In genomic region chrX:9466711-9467110, GRCh38 we compare ENCODE assay signal across 9 cellular contexts. TPM values are rescaled to one million over a fixed set of nuclear protein-coding genes. Genes with fewer than 3 reads are reported as not detected.
DNase-seq lines count a peak whose midpoint lies in the region; ATAC-seq and TF ChIP-seq lines count a peak whose summit lies in the region.
"Had no signal": no experiment of that assay in that cellular context is flagged by ENCODE, and none has a peak within 500 bp of the region (broad histone marks: within the 10 kb centered on the region; RNA-seq: fewer than 3 reads in every experiment).

No MANE protein-coding gene starts in this region.

- no peak for TF ChIP-seq RAD21 in HCT116 (IDR thresholded peaks at IDR 0.05; ENCODE audit: low read depth)

- no peak overlapping the region for H2AFZ ChIP-seq in HCT116 (ENCODE audit: low read depth, low read length, poor library complexity, severe bottlenecking)

- TF ChIP-seq CTCF in A673 (conservative IDR thresholded peaks at IDR 0.05; ENCODE audit: low read depth, low read length), result no peak
- no peak for TF ChIP-seq CTCF in HCT116 (IDR thresholded peaks at IDR 0.05 in 2 of 3, conservative IDR thresholded peaks at IDR 0.05 in 1 of 3; ENCODE audit: borderline replicate concordance in 1 of 3, insufficient read depth in 1 of 3, low read depth in 2 of 3, low read length in 2 of 3)
- no peak for TF ChIP-seq CTCF in astrocyte of the spinal cord (IDR thresholded peaks at IDR 0.05; ENCODE audit: low read depth, low read length)

- peaks cover 21% of the 10 kb centered on the region for H3K4me1 ChIP-seq in A673 (ENCODE audit: insufficient read depth, low read length, poor library complexity, severe bottlenecking)
- peaks cover 2 to 33% of the 10 kb centered on the region in 2 experiments; a peak in 3 of 4 replicates for H3K4me1 ChIP-seq in HCT116 (ENCODE audit: control insufficient read depth in 1 of 2, insufficient read depth in 2 of 2, low read length in 2 of 2)
- peaks cover 44% of the 10 kb centered on the region for H3K4me1 ChIP-seq in mononuclear cell (ENCODE audit: insufficient read depth, low read length)

- intact Hi-C loops in A673 (cut with micrococcal nuclease; ENCODE audit: unreplicated experiment) (loop anchor here (10.0 kb wide), 1 partner anchor 322 kb away; no protein-coding TSS in a partner anchor), HCT116 (cut with micrococcal nuclease) (no loop called here)

- in situ Hi-C loops in astrocyte of the spinal cord (cut with HindIII; ENCODE audit: low sequenced_read_pairs), result no loop called here

- no peaks in the 10 kb centered on the region for H3K27me3 ChIP-seq in A673 (replicated peaks; ENCODE audit: insufficient read depth, low read depth, low read length, poor library complexity)
- no peaks in the 10 kb centered on the region for H3K27me3 ChIP-seq in HCT116 (ENCODE audit: insufficient read depth, low read length)
- no peaks in the 10 kb centered on the region for H3K27me3 ChIP-seq in mononuclear cell (ENCODE audit: insufficient read depth, low read length)

- H3K4me3 ChIP-seq in A673 (ENCODE audit: low read depth, low read length, poor library complexity, severe bottlenecking), result peak overlapping the region; percentile 65
- peak overlapping the region; percentile 52 to 63 for H3K4me3 ChIP-seq in HCT116 (replicated peaks in 1 of 2; ENCODE audit: low read depth in 1 of 2, low read length in 2 of 2)
- H3K4me3 ChIP-seq in astrocyte of the spinal cord (ENCODE audit: low read depth, low read length), result peak overlapping the region; percentile 63
- H3K4me3 ChIP-seq in mononuclear cell (ENCODE audit: low read length), result peak overlapping the region; percentile 60

- peak overlapping the region; percentile 70 for H3K9ac ChIP-seq in HCT116 (ENCODE audit: low read length)

- no peak for DNase-seq in A673 (ENCODE audit: low spot score)
- no peak for DNase-seq in HCT116 (ENCODE audit: low read depth, low spot score)
- no peak for DNase-seq in astrocyte of the spinal cord (ENCODE audit: low read depth, low spot score)
- DNase-seq in NCI-H510A (lab: John Stamatoyannopoulos, UW), result no peak
- no peak for DNase-seq in NCI-H2227 (lab: John Stamatoyannopoulos, UW; ENCODE audit: unreplicated experiment)
- no peak for DNase-seq in stimulated activated CD4-positive, alpha-beta T cell treated with anti-CD3 and anti-CD28 coated beads, Interleukin-2, amount 100 ng/mL, for 24 hours
- DNase-seq: activated CD8-positive, alpha-beta memory T cell treated with anti-CD3 and anti-CD28 coated beads, Interleukin-2, amount 50 U/mL, for 4 hours had no signal

- RAD21 ChIA-PET in HCT116 (lab: Charles Lee; ENCODE audit: low non-redundant PET in 1 of 2, low total read pairs in 2 of 2, uncharacterized antibody in 2 of 2, unreplicated experiment in 2 of 2), result interaction anchor here in 1 of 2 experiments (0.6 kb wide), 1 partner anchor 232 kb away, joined by 3 read pairs; no protein-coding TSS in a partner anchor

- H3K9me3 ChIP-seq in A673 (ENCODE audit: low read depth, low read length, poor library complexity, severe bottlenecking), result no peaks in the 10 kb centered on the region
- H3K9me3 ChIP-seq in HCT116 (ENCODE audit: control insufficient read depth in 1 of 2, insufficient read depth in 1 of 2, low read depth in 1 of 2, low read length in 2 of 2), result no peaks in the 10 kb centered on the region
- no peaks in the 10 kb centered on the region for H3K9me3 ChIP-seq in mononuclear cell (ENCODE audit: low read depth, low read length)

- CTCF ChIA-PET in A673 (lab: Charles Lee), result no interaction called here
- CTCF ChIA-PET in HCT116 (lab: Charles Lee), result no interaction called here

- BruUV-seq in A673 (replicated peaks; lab: Mats Ljungman, UMichigan) (TSS peak; percentile 20), HCT116 (replicated peaks; lab: Mats Ljungman, UMichigan) (TSS peak; percentile 21)

- peaks cover 37% of the 10 kb centered on the region for H3K79me2 ChIP-seq in HCT116 (ENCODE audit: insufficient read depth, low read length)

- H4K20me1 ChIP-seq in HCT116 (ENCODE audit: insufficient read depth), result no peaks in the 10 kb centered on the region

- no peak for ATAC-seq in HCT116
- ATAC-seq in GM21360 (IDR thresholded peaks at IDR 0.05; ENCODE audit: unreplicated experiment), result no peak

- H3K4me2 ChIP-seq in HCT116 (ENCODE audit: low read length), result peak overlapping the region; percentile 76

- POLR2A ChIA-PET in A673 (lab: Charles Lee; ENCODE audit: low non-redundant PET) (no interaction called here), HCT116 (lab: Charles Lee) (no interaction called here)

- TF ChIP-seq POLR2A in HCT116 (IDR thresholded peaks at IDR 0.05; ENCODE audit: borderline replicate concordance, extremely low read depth, insufficient read depth, insufficient read length), result no peak

- H3K36me3 ChIP-seq in A673 (ENCODE audit: insufficient read depth, low read length, poor library complexity, severe bottlenecking) (no peaks in the 10 kb centered on the region), HCT116 (ENCODE audit: control insufficient read depth in 1 of 2, insufficient read depth in 2 of 2, low read length in 2 of 2) (no peaks in the 10 kb centered on the region)

- no peaks in the 10 kb centered on the region for H3K9me2 ChIP-seq in HCT116 (ENCODE audit: insufficient read depth)

- no peak overlapping the region for H3K27ac ChIP-seq in A673 (ENCODE audit: low read depth, low read length, poor library complexity, severe bottlenecking)
- no peak overlapping the region for H3K27ac ChIP-seq in HCT116 (ENCODE audit: low read depth, low read length)

TF ChIP-seq in HCT116, 20 proteins besides CTCF, POLR2A, EP300 and RAD21:
- TF ChIP-seq REST (IDR thresholded peaks at IDR 0.05; ENCODE audit: low read depth) (no peak), YY1 (IDR thresholded peaks at IDR 0.05; ENCODE audit: extremely low read depth, insufficient replicate concordance, low read depth, low read length) (no peak), ATF3 (IDR thresholded peaks at IDR 0.05) (no peak), EZH2phosphoT487 (IDR thresholded peaks at IDR 0.05; ENCODE audit: borderline replicate concordance) (no peak)

RNA-seq across cellular contexts. Expression of gene TBL1X, which starts 1.9 kb away (rescaled TPM):
- total RNA-seq in A673 (2021) (26.9 and 33.0 TPM in 2 replicates), HCT116 (2021; ENCODE audit: unreplicated experiment) (37.8 TPM), mononuclear cell (21.0 TPM)
- polyA plus RNA-seq in HCT116 (2012), result 19.5 and 22.8 TPM in 2 replicates
